ENCODE assay signal across 1 cellular context in the genomic region with DNA sequence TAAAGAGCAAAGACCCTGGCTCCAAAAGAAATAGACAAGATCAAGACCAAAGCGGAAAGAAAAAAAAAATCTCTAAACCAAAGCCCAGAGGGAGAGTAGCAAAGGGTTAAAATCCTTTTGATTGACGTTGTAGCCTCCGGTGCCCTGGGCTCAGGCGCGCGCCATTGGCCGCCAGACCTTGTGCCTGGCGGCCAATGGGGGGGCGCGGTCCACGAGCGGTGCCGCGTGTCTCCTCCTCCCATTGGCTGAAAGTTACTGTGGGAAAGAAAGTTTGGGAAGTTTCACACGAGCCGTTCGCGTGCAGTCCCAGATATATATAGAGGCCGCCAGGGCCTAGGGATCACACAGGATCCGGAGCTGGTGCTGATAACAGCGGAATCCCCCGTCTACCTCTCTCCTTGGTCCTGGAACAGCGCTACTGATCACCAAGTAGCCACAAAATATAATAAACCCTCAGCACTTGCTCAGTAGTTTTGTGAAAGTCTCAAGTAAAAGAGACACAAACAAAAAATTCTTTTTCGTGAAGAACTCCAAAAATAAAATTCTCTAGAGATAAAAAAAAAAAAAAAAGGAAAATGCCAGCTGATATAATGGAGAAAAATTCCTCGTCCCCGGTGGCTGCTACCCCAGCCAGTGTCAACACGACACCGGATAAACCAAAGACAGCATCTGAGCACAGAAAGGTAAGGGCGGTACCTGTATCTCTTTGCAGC.
A peak's percentile ranks its signal among the peaks of the same experiment; 100 is the strongest.
TF ChIP-seq lines count a peak whose summit lies in the region.

A gene with protein sequence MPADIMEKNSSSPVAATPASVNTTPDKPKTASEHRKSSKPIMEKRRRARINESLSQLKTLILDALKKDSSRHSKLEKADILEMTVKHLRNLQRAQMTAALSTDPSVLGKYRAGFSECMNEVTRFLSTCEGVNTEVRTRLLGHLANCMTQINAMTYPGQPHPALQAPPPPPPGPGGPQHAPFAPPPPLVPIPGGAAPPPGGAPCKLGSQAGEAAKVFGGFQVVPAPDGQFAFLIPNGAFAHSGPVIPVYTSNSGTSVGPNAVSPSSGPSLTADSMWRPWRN (plus strand): TSS at position 343 of the 713 bp plus-strand sequence. CDS start 233 bp downstream, at position 576.

TF ChIP-seq in HepG2, 621 proteins besides CTCF, POLR2A, EP300 and RAD21 (continued from another document):
- TF ChIP-seq HNRNPUL1 (IDR thresholded peaks at IDR 0.05; ENCODE audit: low read depth, low read length): no peak
- TF ChIP-seq, protein P1, sequence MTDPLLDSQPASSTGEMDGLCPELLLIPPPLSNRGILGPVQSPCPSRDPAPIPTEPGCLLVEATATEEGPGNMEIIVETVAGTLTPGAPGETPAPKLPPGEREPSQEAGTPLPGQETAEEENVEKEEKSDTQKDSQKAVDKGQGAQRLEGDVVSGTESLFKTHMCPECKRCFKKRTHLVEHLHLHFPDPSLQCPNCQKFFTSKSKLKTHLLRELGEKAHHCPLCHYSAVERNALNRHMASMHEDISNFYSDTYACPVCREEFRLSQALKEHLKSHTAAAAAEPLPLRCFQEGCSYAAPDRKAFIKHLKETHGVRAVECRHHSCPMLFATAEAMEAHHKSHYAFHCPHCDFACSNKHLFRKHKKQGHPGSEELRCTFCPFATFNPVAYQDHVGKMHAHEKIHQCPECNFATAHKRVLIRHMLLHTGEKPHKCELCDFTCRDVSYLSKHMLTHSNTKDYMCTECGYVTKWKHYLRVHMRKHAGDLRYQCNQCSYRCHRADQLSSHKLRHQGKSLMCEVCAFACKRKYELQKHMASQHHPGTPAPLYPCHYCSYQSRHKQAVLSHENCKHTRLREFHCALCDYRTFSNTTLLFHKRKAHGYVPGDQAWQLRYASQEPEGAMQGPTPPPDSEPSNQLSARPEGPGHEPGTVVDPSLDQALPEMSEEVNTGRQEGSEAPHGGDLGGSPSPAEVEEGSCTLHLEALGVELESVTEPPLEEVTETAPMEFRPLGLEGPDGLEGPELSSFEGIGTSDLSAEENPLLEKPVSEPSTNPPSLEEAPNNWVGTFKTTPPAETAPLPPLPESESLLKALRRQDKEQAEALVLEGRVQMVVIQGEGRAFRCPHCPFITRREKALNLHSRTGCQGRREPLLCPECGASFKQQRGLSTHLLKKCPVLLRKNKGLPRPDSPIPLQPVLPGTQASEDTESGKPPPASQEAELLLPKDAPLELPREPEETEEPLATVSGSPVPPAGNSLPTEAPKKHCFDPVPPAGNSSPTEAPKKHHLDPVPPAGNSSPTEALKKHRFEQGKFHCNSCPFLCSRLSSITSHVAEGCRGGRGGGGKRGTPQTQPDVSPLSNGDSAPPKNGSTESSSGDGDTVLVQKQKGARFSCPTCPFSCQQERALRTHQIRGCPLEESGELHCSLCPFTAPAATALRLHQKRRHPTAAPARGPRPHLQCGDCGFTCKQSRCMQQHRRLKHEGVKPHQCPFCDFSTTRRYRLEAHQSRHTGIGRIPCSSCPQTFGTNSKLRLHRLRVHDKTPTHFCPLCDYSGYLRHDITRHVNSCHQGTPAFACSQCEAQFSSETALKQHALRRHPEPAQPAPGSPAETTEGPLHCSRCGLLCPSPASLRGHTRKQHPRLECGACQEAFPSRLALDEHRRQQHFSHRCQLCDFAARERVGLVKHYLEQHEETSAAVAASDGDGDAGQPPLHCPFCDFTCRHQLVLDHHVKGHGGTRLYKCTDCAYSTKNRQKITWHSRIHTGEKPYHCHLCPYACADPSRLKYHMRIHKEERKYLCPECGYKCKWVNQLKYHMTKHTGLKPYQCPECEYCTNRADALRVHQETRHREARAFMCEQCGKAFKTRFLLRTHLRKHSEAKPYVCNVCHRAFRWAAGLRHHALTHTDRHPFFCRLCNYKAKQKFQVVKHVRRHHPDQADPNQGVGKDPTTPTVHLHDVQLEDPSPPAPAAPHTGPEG (CRISPR knock-in tag; IDR thresholded peaks at IDR 0.05): peak; percentile 38; the same call in 1 of the 2 replicates
- no peak for TF ChIP-seq HMGA1 (CRISPR knock-in tag; conservative IDR thresholded peaks at IDR 0.05)
- peak; percentile 38 for TF ChIP-seq FOXJ3 (CRISPR knock-in tag; IDR thresholded peaks at IDR 0.05; ENCODE audit: borderline replicate concordance)
- TF ChIP-seq SMC3 (IDR thresholded peaks at IDR 0.05; ENCODE audit: low read length): peak; percentile 17; the same call in 1 of the 2 replicates
- no peak for TF ChIP-seq ZNF235 (CRISPR knock-in tag; IDR thresholded peaks at IDR 0.05; ENCODE audit: borderline replicate concordance)
- peak; percentile 64; the same call in 1 of the 2 replicates for TF ChIP-seq KLF15 (CRISPR knock-in tag; IDR thresholded peaks at IDR 0.05; ENCODE audit: borderline replicate concordance)
- TF ChIP-seq, protein P2, sequence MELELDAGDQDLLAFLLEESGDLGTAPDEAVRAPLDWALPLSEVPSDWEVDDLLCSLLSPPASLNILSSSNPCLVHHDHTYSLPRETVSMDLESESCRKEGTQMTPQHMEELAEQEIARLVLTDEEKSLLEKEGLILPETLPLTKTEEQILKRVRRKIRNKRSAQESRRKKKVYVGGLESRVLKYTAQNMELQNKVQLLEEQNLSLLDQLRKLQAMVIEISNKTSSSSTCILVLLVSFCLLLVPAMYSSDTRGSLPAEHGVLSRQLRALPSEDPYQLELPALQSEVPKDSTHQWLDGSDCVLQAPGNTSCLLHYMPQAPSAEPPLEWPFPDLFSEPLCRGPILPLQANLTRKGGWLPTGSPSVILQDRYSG (CRISPR knock-in tag; IDR thresholded peaks at IDR 0.05): peak; percentile 85; the same call in 1 of the 2 replicates
- peak; percentile 61; the same call in 1 of the 2 replicates for TF ChIP-seq HES4 (CRISPR knock-in tag; IDR thresholded peaks at IDR 0.05; ENCODE audit: borderline replicate concordance)
